In the genomic region with DNA sequence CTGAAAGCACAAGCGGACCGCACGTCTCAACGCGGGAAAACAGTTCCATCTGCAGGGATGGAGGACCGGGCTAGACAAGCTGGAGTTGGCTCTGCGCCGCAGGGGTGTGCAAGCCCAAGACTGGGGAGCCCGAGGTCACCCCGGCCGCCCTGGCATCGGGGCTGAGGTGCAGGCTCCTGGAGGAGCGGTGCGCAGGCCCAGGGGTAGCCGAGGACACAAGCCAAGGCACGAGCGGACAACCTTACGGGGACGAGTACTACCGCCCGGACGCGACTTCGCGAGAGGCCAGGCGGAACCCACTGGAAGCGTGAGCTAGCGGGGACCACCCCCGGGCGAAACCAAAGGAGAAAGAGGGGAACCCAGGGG, we compare ENCODE assay signal across 8 cellular contexts. TPM values are rescaled to one million over a fixed set of nuclear protein-coding genes. Genes with fewer than 3 reads are reported as not detected.
DNase-seq lines count a peak whose midpoint lies in the region; ATAC-seq and TF ChIP-seq lines count a peak whose summit lies in the region.
"Not testable (repeated sequence)": the region's sequence is repeated elsewhere in the genome, so short reads cannot be mapped to it uniquely, and the experiment has no call there.

No MANE protein-coding gene starts in this region.

- not testable (repeated sequence) for H3K9me3 Mint-ChIP-seq in naive thymus-derived CD8-positive, alpha-beta T cell; stimulated activated naive CD8-positive, alpha-beta T cell treated with anti-CD3 and anti-CD28 coated beads, Interleukin-15, amount 100 ng/mL, for 72 hours

- ATAC-seq in GM21526 (IDR thresholded peaks at IDR 0.05; ENCODE audit: low FRiP score, unreplicated experiment) (peak; percentile 48), HG03469 (IDR thresholded peaks at IDR 0.05; ENCODE audit: unreplicated experiment) (peak; percentile 23), SK-N-SH treated with all-trans-retinoic acid at 6 μM for 48 hours (peak; percentile 62), Right ventricle myocardium inferior (peak; percentile 47)
- ATAC-seq in naive thymus-derived CD8-positive, alpha-beta T cell, result not testable (repeated sequence)
- peak; percentile 61 for ATAC-seq in stimulated activated naive CD8-positive, alpha-beta T cell treated with anti-CD3 and anti-CD28 coated beads, Interleukin-15, amount 100 ng/mL, for 72 hours

- not testable (repeated sequence) for H3K36me3 Mint-ChIP-seq in naive thymus-derived CD8-positive, alpha-beta T cell

- peaks cover 18% of the 10 kb centered on the region for H3K36me3 ChIP-seq in DOHH2 (ENCODE audit: control insufficient read depth, low read length)
- H3K36me3 ChIP-seq in ascending aorta, result not testable (repeated sequence)

- H3K4me1 ChIP-seq in DOHH2 (ENCODE audit: control insufficient read depth, low read length), result peaks cover 11% of the 10 kb centered on the region
- not testable (repeated sequence) for H3K4me1 ChIP-seq in ascending aorta

- not testable (repeated sequence) for H3K9me3 ChIP-seq in DOHH2 (ENCODE audit: control insufficient read depth, insufficient read depth, low read length); ascending aorta

- H3K4me3 ChIP-seq in DOHH2 (ENCODE audit: low read length) (peak overlapping the region; percentile 99), ascending aorta (peak overlapping the region; percentile 87 to 93)

- peak overlapping the region; percentile 82 to 95 (median 92) for H3K4me3 Mint-ChIP-seq in naive thymus-derived CD8-positive, alpha-beta T cell
- H3K4me3 Mint-ChIP-seq in stimulated activated naive CD8-positive, alpha-beta T cell treated with anti-CD3 and anti-CD28 coated beads, Interleukin-15, amount 100 ng/mL, for 72 hours, result peak overlapping the region; percentile 90 to 92

- H3K27ac Mint-ChIP-seq in naive thymus-derived CD8-positive, alpha-beta T cell, result peak overlapping the region; percentile 89 to 96 (median 93)
- peak overlapping the region; percentile 92 to 98 for H3K27ac Mint-ChIP-seq in stimulated activated naive CD8-positive, alpha-beta T cell treated with anti-CD3 and anti-CD28 coated beads, Interleukin-15, amount 100 ng/mL, for 72 hours

- not testable (repeated sequence) for H3K27me3 ChIP-seq in DOHH2 (ENCODE audit: control insufficient read depth, low read length); ascending aorta

- not testable (repeated sequence) for H3K9me2 ChIP-seq in DOHH2 (replicated peaks; ENCODE audit: control insufficient read depth, low read length)

- intact Hi-C loops in ascending aorta (cut with DNase I), result loop anchor here (1.0 kb wide), 1 partner anchor 71 kb away; the partner anchor contains the start of gene PSMD7
- intact Hi-C loops in Right ventricle myocardium inferior (cut with DNase I), result not testable (repeated sequence)

- H3K27ac ChIP-seq in DOHH2 (ENCODE audit: low read depth, low read length) (peak overlapping the region; percentile 63), ascending aorta (peak overlapping the region; percentile 79 to 91)

- not testable (repeated sequence) for H3F3A ChIP-seq in DOHH2 (ENCODE audit: control insufficient read depth, insufficient read depth)

- not testable (repeated sequence) for H4K20me1 ChIP-seq in DOHH2 (ENCODE audit: control insufficient read depth, insufficient read depth, low read depth, low read length)

- H3K4me2 ChIP-seq in DOHH2 (ENCODE audit: low read length), result peak overlapping the region; percentile 89

- H3K4me1 Mint-ChIP-seq in naive thymus-derived CD8-positive, alpha-beta T cell, result peaks cover 9 to 20% (median 14%) of the 10 kb centered on the region in 4 donors
- H3K4me1 Mint-ChIP-seq in stimulated activated naive CD8-positive, alpha-beta T cell treated with anti-CD3 and anti-CD28 coated beads, Interleukin-15, amount 100 ng/mL, for 72 hours, result not testable (repeated sequence)

- not testable (repeated sequence) for TF ChIP-seq CTCF in DOHH2 (IDR thresholded peaks at IDR 0.05; ENCODE audit: low read depth, low read length, poor library complexity, severe bottlenecking); ascending aorta (IDR thresholded peaks at IDR 0.05)

- DNase-seq in ascending aorta (ENCODE audit: low spot score in 2 of 2) (peak in 1 of 2 donors; percentile 74), Right ventricle myocardium inferior (ENCODE audit: missing footprints) (peak; percentile 81)
- peak in 4 of 10 donors; percentile 20 to 69 (median 35) for DNase-seq in naive thymus-derived CD8-positive, alpha-beta T cell
- not testable (repeated sequence) for DNase-seq in stimulated activated naive CD8-positive, alpha-beta T cell treated with anti-CD3 and anti-CD28 coated beads, Interleukin-15, amount 100 ng/mL, for 72 hours

- H3K27me3 Mint-ChIP-seq in naive thymus-derived CD8-positive, alpha-beta T cell; stimulated activated naive CD8-positive, alpha-beta T cell treated with anti-CD3 and anti-CD28 coated beads, Interleukin-15, amount 100 ng/mL, for 72 hours: not testable (repeated sequence)

- POLR2A ChIA-PET in naive thymus-derived CD8-positive, alpha-beta T cell (lab: Charles Lee), result interaction anchor here (0.9 to 1.6 kb wide), 2 partner anchors 71 to 77 kb away, joined by 3 to 7 read pairs; partner anchors contain the start of gene PSMD7

- H3K79me2 ChIP-seq in DOHH2 (ENCODE audit: control insufficient read depth, low read length), result peaks cover 52% of the 10 kb centered on the region

RNA-seq across cellular contexts. Expression of gene NPIPB15, which starts 8.5 kb away (rescaled TPM):
- total RNA-seq in ascending aorta (not detected), Right ventricle myocardium inferior (not detected)
- total RNA-seq in naive thymus-derived CD8-positive, alpha-beta T cell, result under 1 TPM; 0.91 TPM
- polyA plus RNA-seq in naive thymus-derived CD8-positive, alpha-beta T cell, result under 1 TPM in 1 of 3 donors, not detected in 2; 0.32 TPM

RNA-seq across cellular contexts. Expression of gene CLEC18B, which starts 53.7 kb away (rescaled TPM):
- total RNA-seq in ascending aorta (not detected), Right ventricle myocardium inferior (0.51 TPM)
- total RNA-seq in naive thymus-derived CD8-positive, alpha-beta T cell, result 1 to 10 TPM; 4.2 TPM
- polyA plus RNA-seq in naive thymus-derived CD8-positive, alpha-beta T cell, result not detected
